1 cellular context compared by ENCODE assay signal in the genomic region with DNA sequence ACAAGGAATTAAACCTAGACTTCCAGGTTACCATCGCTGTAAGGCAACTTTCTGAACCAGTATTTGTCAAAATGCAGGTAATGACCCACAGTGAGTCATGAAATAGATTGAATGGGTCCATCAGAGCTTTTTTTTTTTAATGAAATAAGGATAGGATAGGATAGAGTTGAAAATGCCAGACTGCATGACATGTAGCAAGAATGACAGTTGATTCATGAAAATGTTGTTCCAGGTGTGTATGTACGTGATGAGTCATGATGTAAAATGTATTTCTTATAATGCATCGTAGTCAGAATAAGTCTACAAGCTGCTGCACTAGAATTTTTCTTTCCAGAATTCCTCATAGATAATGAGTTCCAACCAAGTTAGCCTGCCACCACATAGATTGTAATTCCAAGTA.
A peak's percentile ranks its signal among the peaks of the same experiment; 100 is the strongest.
TF ChIP-seq lines count a peak whose summit lies in the region.

No MANE protein-coding gene starts in this region.

TF ChIP-seq in IMR-90, 13 proteins besides CTCF, POLR2A, EP300 and RAD21:
- TF ChIP-seq, protein P1, sequence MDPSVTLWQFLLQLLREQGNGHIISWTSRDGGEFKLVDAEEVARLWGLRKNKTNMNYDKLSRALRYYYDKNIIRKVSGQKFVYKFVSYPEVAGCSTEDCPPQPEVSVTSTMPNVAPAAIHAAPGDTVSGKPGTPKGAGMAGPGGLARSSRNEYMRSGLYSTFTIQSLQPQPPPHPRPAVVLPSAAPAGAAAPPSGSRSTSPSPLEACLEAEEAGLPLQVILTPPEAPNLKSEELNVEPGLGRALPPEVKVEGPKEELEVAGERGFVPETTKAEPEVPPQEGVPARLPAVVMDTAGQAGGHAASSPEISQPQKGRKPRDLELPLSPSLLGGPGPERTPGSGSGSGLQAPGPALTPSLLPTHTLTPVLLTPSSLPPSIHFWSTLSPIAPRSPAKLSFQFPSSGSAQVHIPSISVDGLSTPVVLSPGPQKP (IDR thresholded peaks at IDR 0.05; ENCODE audit: borderline replicate concordance, low read depth, low read length), result no peak
- TF ChIP-seq MAFK (IDR thresholded peaks at IDR 0.05; ENCODE audit: low read depth, low read length), result no peak
- TF ChIP-seq, protein P2, sequence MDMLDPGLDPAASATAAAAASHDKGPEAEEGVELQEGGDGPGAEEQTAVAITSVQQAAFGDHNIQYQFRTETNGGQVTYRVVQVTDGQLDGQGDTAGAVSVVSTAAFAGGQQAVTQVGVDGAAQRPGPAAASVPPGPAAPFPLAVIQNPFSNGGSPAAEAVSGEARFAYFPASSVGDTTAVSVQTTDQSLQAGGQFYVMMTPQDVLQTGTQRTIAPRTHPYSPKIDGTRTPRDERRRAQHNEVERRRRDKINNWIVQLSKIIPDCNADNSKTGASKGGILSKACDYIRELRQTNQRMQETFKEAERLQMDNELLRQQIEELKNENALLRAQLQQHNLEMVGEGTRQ (IDR thresholded peaks at IDR 0.05; ENCODE audit: low read depth, low read length), result no peak
- TF ChIP-seq FOS (IDR thresholded peaks at IDR 0.05; ENCODE audit: low read depth, low read length), result 0 out of 2 replicates have a peak, but pooled peaks have one; percentile 6
- no peak for TF ChIP-seq CEBPB (IDR thresholded peaks at IDR 0.05; ENCODE audit: low read depth, low read length)
- no peak for TF ChIP-seq SMC3 (IDR thresholded peaks at IDR 0.05; ENCODE audit: low read depth, low read length)
